ENCODE assay signal across 16 cellular contexts in genomic region chr4:1762264-1763010, GRCh38. TPM values are rescaled to one million over a fixed set of nuclear protein-coding genes. Genes with fewer than 3 reads are reported as not detected.
DNase-seq lines count a peak whose midpoint lies in the region; ATAC-seq and TF ChIP-seq lines count a peak whose summit lies in the region.
"Had no signal": no experiment of that assay in that cellular context is flagged by ENCODE, and none has a peak within 500 bp of the region (broad histone marks: within the 10 kb centered on the region; RNA-seq: fewer than 3 reads in every experiment).

No MANE protein-coding gene starts in this region.

- H3K9me2 ChIP-seq in HCT116 (ENCODE audit: insufficient read depth): no peaks in the 10 kb centered on the region

- TF ChIP-seq RAD21 in HCT116 (IDR thresholded peaks at IDR 0.05; ENCODE audit: low read depth) (no peak), IMR-90 (IDR thresholded peaks at IDR 0.05; ENCODE audit: low read length) (no peak)

- no peak overlapping the region for H4K8ac ChIP-seq in IMR-90 (ENCODE audit: low read depth in 2 of 2, low read length in 2 of 2)
- H4K8ac ChIP-seq in neuronal stem cell (ENCODE audit: low read depth, low read length): no peak overlapping the region

- intact Hi-C loops in HCT116 (cut with micrococcal nuclease): no loop called here
- intact Hi-C loops in IMR-90 (cut with micrococcal nuclease): no loop called here

- H3K4me1 ChIP-seq in HCT116 (ENCODE audit: control insufficient read depth in 1 of 2, insufficient read depth in 2 of 2, low read length in 2 of 2) (peaks cover 33 to 34% of the 10 kb centered on the region in 2 experiments), IMR-90 (ENCODE audit: control insufficient read depth, insufficient read depth, low read length) (peaks cover 4% of the 10 kb centered on the region; the same call in 1 of the 2 replicates), neuronal stem cell (ENCODE audit: control insufficient read depth in 2 of 2, insufficient read depth in 1 of 2, low read depth in 1 of 2, low read length in 2 of 2) (peaks cover 31 to 55% of the 10 kb centered on the region in 2 donors)
- H3K4me1 ChIP-seq: BE2C had no signal

- TF ChIP-seq POLR2A in HCT116 (IDR thresholded peaks at IDR 0.05; ENCODE audit: borderline replicate concordance, extremely low read depth, insufficient read depth, insufficient read length): no peak
- TF ChIP-seq POLR2A in IMR-90 (IDR thresholded peaks at IDR 0.05; ENCODE audit: low read depth, low read length): no peak

- peak overlapping the region; percentile 90 for H2BK12ac ChIP-seq in neuronal stem cell (ENCODE audit: low read length)

- H3K56ac ChIP-seq in IMR-90 (ENCODE audit: extremely low read depth, insufficient read depth, low read length): no peak overlapping the region

- POLR2A ChIA-PET in HCT116 (lab: Charles Lee): no interaction called here
- POLR2A ChIA-PET in IMR-90 (lab: Charles Lee; ENCODE audit: unreplicated experiment): no interaction called here

- ATAC-seq in HCT116 (no peak), IMR-90 (ENCODE audit: low read depth) (no peak), GM21381 (IDR thresholded peaks at IDR 0.05; ENCODE audit: unreplicated experiment) (no peak), GM18907 (IDR thresholded peaks at IDR 0.05; ENCODE audit: unreplicated experiment) (no peak)

- no peak overlapping the region for H2BK15ac ChIP-seq in IMR-90 (ENCODE audit: low read depth, low read length)
- no peak overlapping the region for H2BK15ac ChIP-seq in neuronal stem cell (ENCODE audit: low read length)

- 94% methylated on average over 6 of the region's 20 CpGs; no CpG with 5 or more reads in 1 of the 2 experiments for WGBS in IMR-90 (ENCODE audit: extremely low coverage in 2 of 2, insufficient read length in 1 of 2), 2 experiments
- no CpG with 5 or more reads among the region's 20 CpGs for WGBS in neuronal stem cell (ENCODE audit: extremely low coverage in 2 of 2, insufficient read length in 2 of 2, insufficient replicate concordance in 1 of 2), 2 donors

- H2AK5ac ChIP-seq in IMR-90 (ENCODE audit: low read depth, low read length) (no peak overlapping the region), neuronal stem cell (ENCODE audit: low read depth, low read length) (peak overlapping the region; percentile 88)

- H3K18ac ChIP-seq in IMR-90 (ENCODE audit: low read depth, low read length) (no peak overlapping the region), neuronal stem cell (ENCODE audit: low read length) (peak overlapping the region; percentile 83)

- H3K9me3 ChIP-seq in HCT116 (ENCODE audit: control insufficient read depth in 1 of 2, insufficient read depth in 1 of 2, low read depth in 1 of 2, low read length in 2 of 2) (no peaks in the 10 kb centered on the region), IMR-90 (ENCODE audit: control insufficient read depth, insufficient read depth, low read length) (no peaks in the 10 kb centered on the region), neuronal stem cell (replicated peaks in 1 of 2; ENCODE audit: control insufficient read depth in 2 of 2, insufficient read depth in 1 of 2, low read depth in 1 of 2, low read length in 2 of 2) (no peaks in the 10 kb centered on the region)
- H3K9me3 ChIP-seq: BE2C had no signal

- H2AK9ac ChIP-seq in IMR-90 (replicated peaks; ENCODE audit: low read depth, low read length, poor library complexity): peak overlapping the region; percentile 42

- H3K23ac ChIP-seq in IMR-90 (ENCODE audit: low read depth, low read length) (no peak overlapping the region), neuronal stem cell (ENCODE audit: low read depth, low read length, poor library complexity) (peak overlapping the region; percentile 89)

- H3K27ac Mint-ChIP-seq in brain: peak overlapping the region in 3 of 5 experiments; percentile 61 to 86 (median 64)
- H3K27ac Mint-ChIP-seq: CD4-positive, CD25-positive, alpha-beta regulatory T cell; CD8-positive, alpha-beta memory T cell had no signal

- H3K27ac ChIP-seq in HCT116 (ENCODE audit: low read depth, low read length): no peak overlapping the region; the same call in 1 of the 2 replicates
- no peak overlapping the region for H3K27ac ChIP-seq in IMR-90 (ENCODE audit: insufficient read depth, low read length)
- no peak overlapping the region for H3K27ac ChIP-seq in neuronal stem cell (replicated peaks; ENCODE audit: low read length)

- CTCF ChIA-PET in HCT116 (lab: Charles Lee): interaction anchor here (1.5 kb wide), 1 partner anchor 11 kb away, joined by 3 read pairs; no protein-coding TSS in a partner anchor
- CTCF ChIA-PET in IMR-90 (lab: Yijun Ruan, JAX): no interaction called here

- H2BK20ac ChIP-seq in IMR-90 (ENCODE audit: low read depth, low read length): no peak overlapping the region

- RAD21 ChIA-PET in HCT116 (lab: Charles Lee; ENCODE audit: low non-redundant PET in 1 of 2, low total read pairs in 2 of 2, uncharacterized antibody in 2 of 2, unreplicated experiment in 2 of 2): no interaction called here

- dilution Hi-C loops in IMR-90 (cut with HindIII; ENCODE audit: low sequenced_read_pairs, unreplicated experiment): no loop called here

- H3K9me3 Mint-ChIP-seq in brain: no peaks in the 10 kb centered on the region
- H3K9me3 Mint-ChIP-seq: CD4-positive, CD25-positive, alpha-beta regulatory T cell; CD8-positive, alpha-beta memory T cell had no signal

- H3K4me3 Mint-ChIP-seq in brain: no peak overlapping the region
- H3K4me3 Mint-ChIP-seq: CD4-positive, CD25-positive, alpha-beta regulatory T cell; CD8-positive, alpha-beta memory T cell had no signal

- H4K20me1 ChIP-seq in HCT116 (ENCODE audit: insufficient read depth): no peaks in the 10 kb centered on the region
- H4K20me1 ChIP-seq in IMR-90 (ENCODE audit: insufficient read depth, low read length): no peaks in the 10 kb centered on the region; the same call in 1 of the 2 replicates

- peaks cover 25% of the 10 kb centered on the region for H3K4me1 Mint-ChIP-seq in brain
- H3K4me1 Mint-ChIP-seq: CD4-positive, CD25-positive, alpha-beta regulatory T cell had no signal

- DNase-seq in HCT116 (ENCODE audit: low read depth, low spot score): no peak
- no peak for DNase-seq in IMR-90
- no peak for DNase-seq in neuronal stem cell (ENCODE audit: low spot score)
- no peak for DNase-seq in DMS114 treated with DMSO at 0.1 percent for 48 hours (lab: John Stamatoyannopoulos, UW; ENCODE audit: unreplicated experiment)
- DNase-seq in GM10266 (ENCODE audit: extremely low spot score): no peak
- DNase-seq: ACHN; BE2C; CD4-positive, CD25-positive, alpha-beta regulatory T cell; CD8-positive, alpha-beta memory T cell; COR-L47; DMS 273 treated with DMSO at 0.1 percent for 48 hours; HCEC 1CT had no signal

- H2BK5ac ChIP-seq in IMR-90 (ENCODE audit: low read depth, low read length, poor library complexity, severe bottlenecking): no peak overlapping the region
- H2BK5ac ChIP-seq in neuronal stem cell (ENCODE audit: low read length): no peak overlapping the region

- no peaks in the 10 kb centered on the region for H3K79me2 ChIP-seq in HCT116 (ENCODE audit: insufficient read depth, low read length)

- H3K4me3 ChIP-seq in HCT116 (replicated peaks in 1 of 2; ENCODE audit: low read depth in 1 of 2, low read length in 2 of 2) (no peak overlapping the region), IMR-90 (ENCODE audit: insufficient read depth, low read depth, low read length) (no peak overlapping the region), neuronal stem cell (ENCODE audit: low read length in 2 of 2) (no peak overlapping the region)
- H3K4me3 ChIP-seq: K562 had no signal

- 0 out of 2 replicates have a peak overlapping the region, but pooled peaks have one; percentile 60 for H3K4me2 ChIP-seq in HCT116 (ENCODE audit: low read length)
- H3K4me2 ChIP-seq in IMR-90 (ENCODE audit: low read depth, low read length): no peak overlapping the region
- H3K4me2 ChIP-seq in neuronal stem cell (ENCODE audit: insufficient read depth, low read length, poor library complexity, severe bottlenecking): no peak overlapping the region

- H3K4ac ChIP-seq in IMR-90 (ENCODE audit: low read depth, low read length) (no peak overlapping the region), neuronal stem cell (ENCODE audit: low read length) (peak overlapping the region; percentile 66)

- in situ Hi-C loops in IMR-90 (cut with MboI; ENCODE audit: low sequenced_read_pairs): no loop called here

- no peak overlapping the region for H3K9ac ChIP-seq in HCT116 (ENCODE audit: low read length)
- H3K9ac ChIP-seq in IMR-90 (ENCODE audit: low read depth, low read length): no peak overlapping the region
- H3K9ac ChIP-seq in neuronal stem cell (ENCODE audit: low read depth, low read length, poor library complexity): peak overlapping the region; percentile 77

- no peaks in the 10 kb centered on the region for H3K79me1 ChIP-seq in IMR-90 (ENCODE audit: low read depth in 1 of 2, low read length in 2 of 2)
- H3K79me1 ChIP-seq in neuronal stem cell (ENCODE audit: low read depth, low read length): peaks cover 2% of the 10 kb centered on the region

- BruUV-seq in HCT116 (replicated peaks; lab: Mats Ljungman, UMichigan) (no TSS peak), IMR-90 (replicated peaks; lab: Mats Ljungman, UMichigan) (no TSS peak)

- no peaks in the 10 kb centered on the region for H3K9me1 ChIP-seq in IMR-90 (ENCODE audit: insufficient read depth, low read length)

- H3K27me3 ChIP-seq in HCT116 (ENCODE audit: insufficient read depth, low read length): no peaks in the 10 kb centered on the region
- H3K27me3 ChIP-seq in IMR-90 (ENCODE audit: control insufficient read depth, insufficient read depth, low read length): no peaks in the 10 kb centered on the region
- H3K27me3 ChIP-seq in neuronal stem cell (ENCODE audit: control insufficient read depth in 3 of 3, insufficient read depth in 3 of 3, low read depth in 1 of 3, low read length in 3 of 3): peaks cover 0 to 37% (median 31%) of the 10 kb centered on the region in 3 experiments
- H3K27me3 ChIP-seq: BE2C had no signal

- no peak for TF ChIP-seq CTCF in HCT116 (IDR thresholded peaks at IDR 0.05 in 2 of 3, conservative IDR thresholded peaks at IDR 0.05 in 1 of 3; ENCODE audit: borderline replicate concordance in 1 of 3, insufficient read depth in 1 of 3, low read depth in 2 of 3, low read length in 2 of 3)
- no peak for TF ChIP-seq CTCF in IMR-90 (conservative IDR thresholded peaks at IDR 0.05; ENCODE audit: low read depth, low read length)
- no peak for TF ChIP-seq CTCF in brain (conservative IDR thresholded peaks at IDR 0.05)
- no peak for TF ChIP-seq CTCF in GM10266 (IDR thresholded peaks at IDR 0.05; ENCODE audit: control insufficient read depth, insufficient read depth, low read depth, missing control alignments)

- H3K36me3 ChIP-seq in HCT116 (ENCODE audit: control insufficient read depth in 1 of 2, insufficient read depth in 2 of 2, low read length in 2 of 2) (no peaks in the 10 kb centered on the region), IMR-90 (ENCODE audit: control insufficient read depth, insufficient read depth, low read length) (no peaks in the 10 kb centered on the region), neuronal stem cell (replicated peaks in 1 of 2; ENCODE audit: control insufficient read depth in 2 of 2, insufficient read depth in 2 of 2, low read length in 2 of 2) (no peaks in the 10 kb centered on the region)
- H3K36me3 ChIP-seq: BE2C had no signal

- no peak overlapping the region for H4K5ac ChIP-seq in IMR-90 (ENCODE audit: low read depth, low read length)

- H2BK120ac ChIP-seq in IMR-90 (ENCODE audit: low read depth, low read length) (no peak overlapping the region), neuronal stem cell (ENCODE audit: low read depth, low read length) (no peak overlapping the region)

- no peaks in the 10 kb centered on the region for H3K27me3 Mint-ChIP-seq in brain

- H2AFZ ChIP-seq in HCT116 (ENCODE audit: low read depth, low read length, poor library complexity, severe bottlenecking) (no peak overlapping the region), IMR-90 (replicated peaks; ENCODE audit: low read length, poor library complexity) (no peak overlapping the region), neuronal stem cell (ENCODE audit: low read length) (no peak overlapping the region)

- H4K91ac ChIP-seq in IMR-90 (ENCODE audit: insufficient read depth, low read depth, low read length) (no peak overlapping the region), neuronal stem cell (ENCODE audit: low read depth, low read length, poor library complexity) (no peak overlapping the region)

- H3K14ac ChIP-seq in IMR-90 (replicated peaks; ENCODE audit: low read depth, low read length) (no peak overlapping the region), neuronal stem cell (ENCODE audit: low read length) (peak overlapping the region; percentile 98)

- H3K36me3 Mint-ChIP-seq in brain: no peaks in the 10 kb centered on the region
- H3K36me3 Mint-ChIP-seq: CD4-positive, CD25-positive, alpha-beta regulatory T cell; CD8-positive, alpha-beta memory T cell had no signal

RNA-seq across cellular contexts. Expression of gene FGFR3, which starts 30.7 kb away (rescaled TPM):
- total RNA-seq in HCT116 (2021; ENCODE audit: unreplicated experiment) (31.7 TPM), IMR-90 (2012; rRNA removed) (0.18 and 0.28 TPM in 2 replicates)
- polyA plus RNA-seq in HCT116 (2012): 18.3 and 19.1 TPM in 2 replicates
- polyA plus RNA-seq in IMR-90 (2012; rRNA removed) (0.67 and 0.93 TPM in 2 replicates), brain (ENCODE audit: insufficient read depth, low read depth, low replicate concordance) (28.4 TPM)
- polyA plus RNA-seq in IMR-90 (2012; cell fraction: cytosol; rRNA removed): 0.34 and 0.74 TPM in 2 replicates
- 0.93 and 4.6 TPM in 2 replicates for polyA plus RNA-seq in IMR-90 (2012; cell fraction: nucleus; rRNA removed; ENCODE audit: low replicate concordance)
- 7.2 TPM for polyA plus RNA-seq in neuronal stem cell (2013, experiment 1 of 2)
- polyA plus RNA-seq in neuronal stem cell (2013, experiment 2 of 2): 7.6 TPM
- polyA plus RNA-seq: CD4-positive, CD25-positive, alpha-beta regulatory T cell; CD8-positive, alpha-beta memory T cell had no signal

RNA-seq across cellular contexts. Expression of gene TACC3, which starts 41.1 kb away (rescaled TPM):
- 106 TPM for total RNA-seq in HCT116 (2021; ENCODE audit: unreplicated experiment)
- 99.5 and 103 TPM in 2 replicates for polyA plus RNA-seq in HCT116 (2012)
- total RNA-seq in IMR-90 (2012; rRNA removed): 15.0 and 15.1 TPM in 2 replicates
- 49.7 and 49.8 TPM in 2 replicates for polyA plus RNA-seq in IMR-90 (2012; rRNA removed)
- 26.4 and 36.9 TPM in 2 replicates for polyA plus RNA-seq in IMR-90 (2012; cell fraction: cytosol; rRNA removed)
- 70.1 and 136 TPM in 2 replicates for polyA plus RNA-seq in IMR-90 (2012; cell fraction: nucleus; rRNA removed; ENCODE audit: low replicate concordance)
- polyA plus RNA-seq in brain (ENCODE audit: insufficient read depth, low read depth, low replicate concordance): 85.1 TPM
- polyA plus RNA-seq in neuronal stem cell (2013, experiment 1 of 2): 110 TPM
- polyA plus RNA-seq in neuronal stem cell (2013, experiment 2 of 2): 108 TPM

RNA-seq across cellular contexts. Expression of gene TMEM129, which starts 41.3 kb away (rescaled TPM):
- 29.4 TPM for total RNA-seq in HCT116 (2021; ENCODE audit: unreplicated experiment)
- polyA plus RNA-seq in HCT116 (2012): 24.9 and 26.5 TPM in 2 replicates
- total RNA-seq in IMR-90 (2012; rRNA removed): 6.6 and 6.7 TPM in 2 replicates
- 26.6 and 30.6 TPM in 2 replicates for polyA plus RNA-seq in IMR-90 (2012; rRNA removed)
- polyA plus RNA-seq in IMR-90 (2012; cell fraction: cytosol; rRNA removed): 15.7 and 43.3 TPM in 2 replicates
- polyA plus RNA-seq in IMR-90 (2012; cell fraction: nucleus; rRNA removed; ENCODE audit: low replicate concordance): 27.0 and 66.0 TPM in 2 replicates
- 45.5 TPM for polyA plus RNA-seq in brain (ENCODE audit: insufficient read depth, low read depth, low replicate concordance)
- polyA plus RNA-seq in neuronal stem cell (2013, experiment 1 of 2): 28.3 TPM
- 26.4 TPM for polyA plus RNA-seq in neuronal stem cell (2013, experiment 2 of 2)

RNA-seq across cellular contexts. Expression of gene SLBP, which starts 50.3 kb away (rescaled TPM):
- 101 TPM for total RNA-seq in HCT116 (2021; ENCODE audit: unreplicated experiment)
- polyA plus RNA-seq in HCT116 (2012): 37.5 and 49.0 TPM in 2 replicates
- total RNA-seq in IMR-90 (2012; rRNA removed): 66.1 and 85.5 TPM in 2 replicates
- polyA plus RNA-seq in IMR-90 (2012; rRNA removed): 61.8 and 64.9 TPM in 2 replicates
- polyA plus RNA-seq in IMR-90 (2012; cell fraction: cytosol; rRNA removed): 23.0 and 34.5 TPM in 2 replicates
- polyA plus RNA-seq in IMR-90 (2012; cell fraction: nucleus; rRNA removed; ENCODE audit: low replicate concordance): 12.5 and 31.3 TPM in 2 replicates
- polyA plus RNA-seq in brain (ENCODE audit: insufficient read depth, low read depth, low replicate concordance): 84.2 TPM
- 44.6 TPM for polyA plus RNA-seq in neuronal stem cell (2013, experiment 1 of 2)
- polyA plus RNA-seq in neuronal stem cell (2013, experiment 2 of 2): 44.5 TPM

Comparison
In these comparisons a context has a peak if more than half of its experiments do, and no peak if none do; other contexts are left out.
1. RNA of gene FGFR3, which starts 30.7 kb away (total RNA-seq): 31.7 TPM in HCT116 (single experiment); 0.18 to 0.28 TPM in IMR-90; every median in the first group is over 10 times any median in the second.